In the genomic region with DNA sequence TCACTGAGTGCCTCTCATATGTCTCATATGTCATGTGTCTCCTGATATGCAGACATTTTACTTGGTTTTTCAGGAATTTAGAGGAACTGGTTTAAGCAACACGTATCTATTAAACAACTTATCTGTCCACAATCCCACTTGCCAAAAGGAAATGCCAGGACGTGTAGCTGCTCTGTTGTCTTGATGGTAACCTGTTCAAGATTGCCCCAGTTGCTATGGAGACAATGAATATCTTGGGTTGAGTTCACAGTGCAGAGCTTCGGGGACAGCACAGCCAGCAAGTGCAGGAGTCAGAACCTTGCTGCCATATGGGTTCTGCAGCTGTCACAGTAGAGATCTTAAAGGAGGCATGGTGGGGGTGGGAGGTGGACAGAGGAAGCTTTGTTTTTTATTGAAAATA, we compare ENCODE assay signal across 20 cellular contexts. TPM values are rescaled to one million over a fixed set of nuclear protein-coding genes. Genes with fewer than 3 reads are reported as not detected.
DNase-seq lines count a peak whose midpoint lies in the region; ATAC-seq and TF ChIP-seq lines count a peak whose summit lies in the region.
"Had no signal": no experiment of that assay in that cellular context is flagged by ENCODE, and none has a peak within 500 bp of the region (broad histone marks: within the 10 kb centered on the region; RNA-seq: fewer than 3 reads in every experiment).

No MANE protein-coding gene starts in this region.

- TF ChIP-seq CTCF in LNCaP clone FGC (IDR thresholded peaks at IDR 0.05; ENCODE audit: control insufficient read depth, extremely low read depth, insufficient read depth) (no peak), WERI-Rb-1 (IDR thresholded peaks at IDR 0.05; ENCODE audit: low read depth, low read length) (no peak), foreskin keratinocyte (conservative IDR thresholded peaks at IDR 0.05) (no peak), tibial nerve (IDR thresholded peaks at IDR 0.05) (no peak)

- H3K4me3 ChIP-seq in LNCaP clone FGC (ENCODE audit: low read depth, low read length) (no peak overlapping the region), WERI-Rb-1 (ENCODE audit: low read depth, low read length) (no peak overlapping the region), tibial nerve (no peak overlapping the region)

- TF ChIP-seq POLR2A in tibial nerve (IDR thresholded peaks at IDR 0.05) = no peak

- WGBS in tibial nerve, 2 donors = 41 to 57% methylated on average over 3 of the region's 3 CpGs

- TF ChIP-seq EP300 in tibial nerve (IDR thresholded peaks at IDR 0.05) = no peak

- H3K9me3 ChIP-seq in WERI-Rb-1 (ENCODE audit: severe bottlenecking) = no peaks in the 10 kb centered on the region
- no peaks in the 10 kb centered on the region for H3K9me3 ChIP-seq in tibial nerve
- H3K9me3 ChIP-seq: BE2C had no signal

- H3K27ac ChIP-seq in WERI-Rb-1 (no peak overlapping the region), foreskin keratinocyte (no peak overlapping the region), tibial nerve (no peak overlapping the region)

- H3K4me1 ChIP-seq in foreskin keratinocyte (no peaks in the 10 kb centered on the region), tibial nerve (no peaks in the 10 kb centered on the region)
- H3K4me1 ChIP-seq: BE2C had no signal

- ATAC-seq in foreskin keratinocyte (no peak), HG03342 (IDR thresholded peaks at IDR 0.05; ENCODE audit: unreplicated experiment) (no peak), HG02763 (IDR thresholded peaks at IDR 0.05; ENCODE audit: unreplicated experiment) (no peak)
- ATAC-seq: Right ventricle myocardium inferior had no signal

- DNase-seq in Ammon's horn (ENCODE audit: low spot score) = peak; percentile 3
- peak; percentile 19 for DNase-seq in LNCaP clone FGC (ENCODE audit: low read depth)
- DNase-seq in WERI-Rb-1 = peak; percentile 6
- DNase-seq in foreskin keratinocyte = peak; percentile 2 to 6
- DNase-seq in tibial nerve (ENCODE audit: low spot score in 2 of 2) = no peak
- DNase-seq in COR-L47 (lab: John Stamatoyannopoulos, UW) = no peak
- DNase-seq: BE2C; CD4-positive, alpha-beta T cell; DMS53; EL; KG1; NCI-H1930; NCI-H226; NCI-H69 had no signal

- H3K27me3 ChIP-seq in WERI-Rb-1 (ENCODE audit: insufficient read depth, low read depth, severe bottlenecking) (no peaks in the 10 kb centered on the region), foreskin keratinocyte (no peaks in the 10 kb centered on the region), tibial nerve (no peaks in the 10 kb centered on the region)
- H3K27me3 ChIP-seq: BE2C had no signal

- no peaks in the 10 kb centered on the region for H3K36me3 ChIP-seq in WERI-Rb-1
- H3K36me3 ChIP-seq in tibial nerve = no peaks in the 10 kb centered on the region
- H3K36me3 ChIP-seq: BE2C had no signal

RNA-seq across cellular contexts. Expression of a gene that starts 28.7 kb away (rescaled TPM):
- total RNA-seq in foreskin keratinocyte (not detected in 2 replicates), tibial nerve (not detected)
- not detected in 2 replicates for polyA plus RNA-seq in foreskin keratinocyte
- total RNA-seq: A172; CD4-positive, alpha-beta T cell; H1; OCI-LY7; Right ventricle myocardium inferior had no signal
- polyA plus RNA-seq: H1 had no signal

Comparison
In these comparisons a context has a peak if more than half of its experiments do, and no peak if none do; other contexts are left out.
1. DNase-seq: peak in Ammon's horn (single experiment), LNCaP clone FGC (single experiment), WERI-Rb-1 (single experiment) and foreskin keratinocyte (2 of 2); none in tibial nerve (0 of 2) and COR-L47 (single experiment).